ENCODE assay signal across 1 cellular context in genomic region chr10:102635377-102635776, GRCh38.
TF ChIP-seq lines count a peak whose summit lies in the region.

No MANE protein-coding gene starts in this region.

TF ChIP-seq in GM23338, 12 proteins besides CTCF, POLR2A, EP300 and RAD21 (continued from another document):
- TF ChIP-seq ZNF462 (CRISPR knock-in tag; IDR thresholded peaks at IDR 0.05), result no peak
- TF ChIP-seq EZH2phosphoT487 (IDR thresholded peaks at IDR 0.05; ENCODE audit: unreplicated experiment), result no peak
- no peak for TF ChIP-seq STAT1 (IDR thresholded peaks at IDR 0.05; ENCODE audit: unreplicated experiment)
- TF ChIP-seq NANOG (IDR thresholded peaks at IDR 0.05; ENCODE audit: borderline replicate concordance), result no peak
- no peak for TF ChIP-seq JUNB (IDR thresholded peaks at IDR 0.05; ENCODE audit: unreplicated experiment)
- TF ChIP-seq ZNF114 (CRISPR knock-in tag; IDR thresholded peaks at IDR 0.05), result no peak
- no peak for TF ChIP-seq REST (IDR thresholded peaks at IDR 0.05; ENCODE audit: unreplicated experiment)
TF ChIP-seq in GM23338: peak in this region for 0.
